ENCODE assay signal across 13 cellular contexts in genomic region chr21:42440187-42440792, GRCh38. TPM values are rescaled to one million over a fixed set of nuclear protein-coding genes. Genes with fewer than 3 reads are reported as not detected.
DNase-seq lines count a peak whose midpoint lies in the region; ATAC-seq and TF ChIP-seq lines count a peak whose summit lies in the region.
"Had no signal": no experiment of that assay in that cellular context is flagged by ENCODE, and none has a peak within 500 bp of the region (broad histone marks: within the 10 kb centered on the region; RNA-seq: fewer than 3 reads in every experiment).

No MANE protein-coding gene starts in this region.

- no peak for TF ChIP-seq CTCF in mesothelial cell of epicardium (IDR thresholded peaks at IDR 0.05; ENCODE audit: unreplicated experiment)

- peaks cover 87% of the 10 kb centered on the region for H3K36me3 Mint-ChIP-seq in activated CD4-positive, alpha-beta T cell treated with anti-CD3 and anti-CD28 coated beads, Interleukin-2, amount 10 ng/mL, durations not matched to agents 24 days and 14 days (ENCODE audit: low read depth)
- H3K36me3 Mint-ChIP-seq in naive thymus-derived CD4-positive, alpha-beta T cell, result peaks cover 8 to 82% (median 52%) of the 10 kb centered on the region in 5 donors
- H3K36me3 Mint-ChIP-seq in mesothelial cell of epicardium, result no peaks in the 10 kb centered on the region

- H3K36me3 ChIP-seq in naive thymus-derived CD4-positive, alpha-beta T cell (ENCODE audit: control insufficient read depth in 2 of 3, insufficient read depth in 3 of 3, low read length in 3 of 3), result peaks cover 22 to 95% (median 28%) of the 10 kb centered on the region in 3 experiments

- POLR2A ChIA-PET in naive thymus-derived CD4-positive, alpha-beta T cell (lab: Charles Lee), result no interaction called here

- ATAC-seq in GM21360 (IDR thresholded peaks at IDR 0.05; ENCODE audit: unreplicated experiment) (peak; percentile 55), HG03460 (IDR thresholded peaks at IDR 0.05; ENCODE audit: unreplicated experiment) (peak; percentile 58)
- ATAC-seq in naive thymus-derived CD4-positive, alpha-beta T cell, result no peak
- ATAC-seq: A549 had no signal

- H3K27ac ChIP-seq in naive thymus-derived CD4-positive, alpha-beta T cell (ENCODE audit: low read depth, low read length), result peak overlapping the region; percentile 30
- H3K27ac ChIP-seq: A549 had no signal

- H3K4me1 ChIP-seq in naive thymus-derived CD4-positive, alpha-beta T cell (ENCODE audit: control insufficient read depth in 2 of 2, insufficient read depth in 2 of 2, low read length in 2 of 2), result peaks cover 9 to 10% of the 10 kb centered on the region in 2 donors
- H3K4me1 ChIP-seq: A549 had no signal

- CTCF ChIA-PET in naive thymus-derived CD4-positive, alpha-beta T cell (lab: Charles Lee), result interaction anchor here (0.7 kb wide), 1 partner anchor 12 kb away, joined by 3 read pairs; no protein-coding TSS in a partner anchor

- intact Hi-C loops in activated CD4-positive, alpha-beta T cell treated with anti-CD3 and anti-CD28 coated beads, Interleukin-2, amount 10 ng/mL, durations not matched to agents 24 days and 14 days (cut with micrococcal nuclease), result loop anchor here (1.0 to 2.0 kb wide), 3 partner anchors 19 to 40 kb away; no protein-coding TSS in a partner anchor
- intact Hi-C loops in naive thymus-derived CD4-positive, alpha-beta T cell (cut with micrococcal nuclease), result no loop called here

- no peaks in the 10 kb centered on the region for H3K27me3 ChIP-seq in naive thymus-derived CD4-positive, alpha-beta T cell (ENCODE audit: control insufficient read depth in 2 of 2, insufficient read depth in 2 of 2, low read length in 2 of 2)

- peaks cover 12% of the 10 kb centered on the region for H3K9me3 Mint-ChIP-seq in activated CD4-positive, alpha-beta T cell treated with anti-CD3 and anti-CD28 coated beads, Interleukin-2, amount 10 ng/mL, durations not matched to agents 24 days and 14 days
- H3K9me3 Mint-ChIP-seq in naive thymus-derived CD4-positive, alpha-beta T cell, result peaks cover 0 to 2% (median 0%) of the 10 kb centered on the region in 11 donors
- H3K9me3 Mint-ChIP-seq in mesothelial cell of epicardium, result no peaks in the 10 kb centered on the region

- H3K27ac Mint-ChIP-seq in activated CD4-positive, alpha-beta T cell treated with anti-CD3 and anti-CD28 coated beads, Interleukin-2, amount 10 ng/mL, durations not matched to agents 24 days and 14 days, result peak overlapping the region; percentile 92
- H3K27ac Mint-ChIP-seq in naive thymus-derived CD4-positive, alpha-beta T cell, result peak overlapping the region; percentile 24 to 82 (median 73)
- H3K27ac Mint-ChIP-seq in mesothelial cell of epicardium, result no peak overlapping the region

- no peak overlapping the region for H3K4me3 ChIP-seq in naive thymus-derived CD4-positive, alpha-beta T cell (ENCODE audit: low read length)
- H3K4me3 ChIP-seq: A549 had no signal

- peaks cover 46% of the 10 kb centered on the region for H3K4me1 Mint-ChIP-seq in activated CD4-positive, alpha-beta T cell treated with anti-CD3 and anti-CD28 coated beads, Interleukin-2, amount 10 ng/mL, durations not matched to agents 24 days and 14 days
- H3K4me1 Mint-ChIP-seq in naive thymus-derived CD4-positive, alpha-beta T cell, result peaks cover 22 to 51% (median 40%) of the 10 kb centered on the region in 7 donors
- no peaks in the 10 kb centered on the region for H3K4me1 Mint-ChIP-seq in mesothelial cell of epicardium

- DNase-seq in activated CD4-positive, alpha-beta T cell treated with anti-CD3 and anti-CD28 coated beads, Interleukin-2, amount 10 ng/mL, durations not matched to agents 24 days and 14 days, result no peak
- no peak for DNase-seq in activated CD4-positive, alpha-beta T cell treated with anti-CD3 and anti-CD28 coated beads, Interleukin-2, amount 50 U/mL, for 1 hour
- DNase-seq in naive thymus-derived CD4-positive, alpha-beta T cell, result peak in 1 of 9 donors; percentile 56
- no peak for DNase-seq in NCI-H2227 (lab: John Stamatoyannopoulos, UW; ENCODE audit: unreplicated experiment)
- no peak for DNase-seq in HuH-7.5 (ENCODE audit: low spot score)
- no peak for DNase-seq in mesothelial cell of epicardium (ENCODE audit: low spot score in 2 of 2, unreplicated experiment in 2 of 2)
- DNase-seq: glutamatergic neuron, mammary epithelial cell, T1000 had no signal

- peak overlapping the region; percentile 69 for H3K4me3 Mint-ChIP-seq in activated CD4-positive, alpha-beta T cell treated with anti-CD3 and anti-CD28 coated beads, Interleukin-2, amount 10 ng/mL, durations not matched to agents 24 days and 14 days
- no peak overlapping the region for H3K4me3 Mint-ChIP-seq in naive thymus-derived CD4-positive, alpha-beta T cell
- no peak overlapping the region for H3K4me3 Mint-ChIP-seq in mesothelial cell of epicardium

- H3K27me3 Mint-ChIP-seq in activated CD4-positive, alpha-beta T cell treated with anti-CD3 and anti-CD28 coated beads, Interleukin-2, amount 10 ng/mL, durations not matched to agents 24 days and 14 days, result no peaks in the 10 kb centered on the region
- no peaks in the 10 kb centered on the region for H3K27me3 Mint-ChIP-seq in naive thymus-derived CD4-positive, alpha-beta T cell
- H3K27me3 Mint-ChIP-seq in mesothelial cell of epicardium (ENCODE audit: low read depth), result peaks cover 41% of the 10 kb centered on the region

- no peaks in the 10 kb centered on the region for H3K9me3 ChIP-seq in naive thymus-derived CD4-positive, alpha-beta T cell (ENCODE audit: control insufficient read depth in 2 of 3, low read length in 3 of 3)
- H3K9me3 ChIP-seq: A549 had no signal

RNA-seq across cellular contexts. Expression of gene UBASH3A, which starts 36.6 kb away (rescaled TPM):
- total RNA-seq in activated CD4-positive, alpha-beta T cell treated with anti-CD3 and anti-CD28 coated beads, Interleukin-2, amount 10 ng/mL, durations not matched to agents 24 days and 14 days, result 61.4 and 65.7 TPM in 2 replicates
- total RNA-seq in naive thymus-derived CD4-positive, alpha-beta T cell, result 100 to 1,000 TPM in 1 of 5 experiments, 10 to 100 TPM in 4; 41.9 to 101 (median 91.7) TPM
- 10 to 100 TPM; 57.1 to 99.3 TPM for polyA plus RNA-seq in naive thymus-derived CD4-positive, alpha-beta T cell
- total RNA-seq in mesothelial cell of epicardium, result not detected in 3 replicates
- total RNA-seq: mammary epithelial cell, renal cortical epithelial cell had no signal
- polyA plus RNA-seq: A549, mammary epithelial cell had no signal

RNA-seq across cellular contexts. Expression of gene TMPRSS3, which starts 44.4 kb away (rescaled TPM):
- 56.9 and 58.7 TPM in 2 replicates for total RNA-seq in activated CD4-positive, alpha-beta T cell treated with anti-CD3 and anti-CD28 coated beads, Interleukin-2, amount 10 ng/mL, durations not matched to agents 24 days and 14 days
- 1 to 10 TPM in 4 of 5 experiments, under 1 TPM in 1; 0.88 to 7.6 (median 1.5) TPM for total RNA-seq in naive thymus-derived CD4-positive, alpha-beta T cell
- 1 to 10 TPM in 1 of 2 donors, under 1 TPM in 1; 0.11 to 2.9 TPM for polyA plus RNA-seq in naive thymus-derived CD4-positive, alpha-beta T cell
- total RNA-seq in mesothelial cell of epicardium, result not detected in 3 replicates
- polyA plus RNA-seq: mammary epithelial cell had no signal

RNA-seq across cellular contexts. Expression of gene RSPH1, which starts 55.7 kb away (rescaled TPM):
- not detected in 2 replicates for total RNA-seq in activated CD4-positive, alpha-beta T cell treated with anti-CD3 and anti-CD28 coated beads, Interleukin-2, amount 10 ng/mL, durations not matched to agents 24 days and 14 days
- total RNA-seq in naive thymus-derived CD4-positive, alpha-beta T cell, result under 1 TPM in 2 of 5 experiments, not detected in 3; 0.27 to 0.40 TPM
- polyA plus RNA-seq in naive thymus-derived CD4-positive, alpha-beta T cell, result not detected
- 0.23 to 0.42 TPM (median 0.40 TPM) in 3 replicates for total RNA-seq in mesothelial cell of epicardium

Comparison
In these comparisons a context has a peak if more than half of its experiments do, and no peak if none do; other contexts are left out.
1. RNA of gene UBASH3A, which starts 36.6 kb away (total RNA-seq): 41.9 to 101 TPM in naive thymus-derived CD4-positive, alpha-beta T cell and 61.4 to 65.7 TPM in activated CD4-positive, alpha-beta T cell treated with anti-CD3 and anti-CD28 coated beads, Interleukin-2, amount 10 ng/mL, durations not matched to agents 24 days and 14 days; not detected in mesothelial cell of epicardium; every median in the first group is over 10 times any median in the second.